1 cellular context compared by ENCODE assay signal in genomic region chr19:4045597-4046361, GRCh38.
TF ChIP-seq lines count a peak whose summit lies in the region.

No MANE protein-coding gene starts in this region.

TF ChIP-seq in HepG2, 621 proteins besides CTCF, POLR2A, EP300 and RAD21:
- TF ChIP-seq NCOA1 (CRISPR knock-in tag; IDR thresholded peaks at IDR 0.05) (no peak), AGO2 (optimal IDR thresholded peaks at IDR 0.05; ENCODE audit: low read depth, low read length) (peak; percentile 55), ZNF816 (CRISPR knock-in tag; IDR thresholded peaks at IDR 0.05; ENCODE audit: borderline replicate concordance) (no peak), ZSCAN25 (CRISPR knock-in tag; IDR thresholded peaks at IDR 0.05) (no peak), ZNF12 (CRISPR knock-in tag; IDR thresholded peaks at IDR 0.05) (no peak), ZNF101 (CRISPR knock-in tag; IDR thresholded peaks at IDR 0.05; ENCODE audit: borderline replicate concordance, low read depth) (no peak), POLR2G (IDR thresholded peaks at IDR 0.05; ENCODE audit: low read depth, low read length) (peak; percentile 39; the same call in 1 of the 2 replicates), FOXA1 (IDR thresholded peaks at IDR 0.05) (no peak), FOXA1 (CRISPR knock-in tag; IDR thresholded peaks at IDR 0.05) (no peak), HOXA9 (CRISPR knock-in tag; IDR thresholded peaks at IDR 0.05; ENCODE audit: borderline replicate concordance) (no peak), RBM22 (optimal IDR thresholded peaks at IDR 0.05; ENCODE audit: low read length) (peak; percentile 81)
- TF ChIP-seq, protein P1, sequence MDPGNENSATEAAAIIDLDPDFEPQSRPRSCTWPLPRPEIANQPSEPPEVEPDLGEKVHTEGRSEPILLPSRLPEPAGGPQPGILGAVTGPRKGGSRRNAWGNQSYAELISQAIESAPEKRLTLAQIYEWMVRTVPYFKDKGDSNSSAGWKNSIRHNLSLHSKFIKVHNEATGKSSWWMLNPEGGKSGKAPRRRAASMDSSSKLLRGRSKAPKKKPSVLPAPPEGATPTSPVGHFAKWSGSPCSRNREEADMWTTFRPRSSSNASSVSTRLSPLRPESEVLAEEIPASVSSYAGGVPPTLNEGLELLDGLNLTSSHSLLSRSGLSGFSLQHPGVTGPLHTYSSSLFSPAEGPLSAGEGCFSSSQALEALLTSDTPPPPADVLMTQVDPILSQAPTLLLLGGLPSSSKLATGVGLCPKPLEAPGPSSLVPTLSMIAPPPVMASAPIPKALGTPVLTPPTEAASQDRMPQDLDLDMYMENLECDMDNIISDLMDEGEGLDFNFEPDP (CRISPR knock-in tag; conservative IDR thresholded peaks at IDR 0.05), result no peak
